In the genomic region with DNA sequence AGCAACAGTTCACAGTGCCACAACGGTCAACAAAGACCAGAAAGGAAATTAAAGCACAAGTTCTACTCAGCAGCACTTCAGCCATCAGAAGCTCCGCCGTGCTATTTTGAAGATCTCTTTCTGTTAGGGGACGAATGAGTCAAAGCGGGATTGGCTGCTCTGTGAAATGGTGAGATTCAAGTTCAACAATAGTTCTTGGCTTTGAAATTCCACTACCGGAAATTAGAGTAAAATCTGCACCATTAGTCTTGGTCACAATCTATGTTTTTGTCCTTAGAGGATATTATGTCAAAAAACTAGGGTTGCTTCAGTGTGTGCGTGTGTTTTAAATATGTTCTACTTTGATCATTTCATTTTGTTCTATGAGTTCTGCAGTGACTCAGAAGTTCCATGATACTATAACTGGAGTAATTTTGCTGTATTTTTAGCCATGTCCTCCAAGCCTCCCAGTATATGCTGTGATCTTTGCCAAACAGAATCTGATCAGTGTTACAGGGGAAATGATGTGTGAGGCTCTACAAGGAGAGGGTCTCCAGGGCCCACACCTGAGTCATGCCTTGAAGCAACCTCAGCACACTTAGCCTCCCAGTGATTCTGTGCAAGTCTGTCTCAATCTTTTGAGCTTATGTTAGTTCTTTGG, we compare ENCODE assay signal across 1 cellular context.
TF ChIP-seq lines count a peak whose summit lies in the region.

No MANE protein-coding gene starts in this region.

TF ChIP-seq in IMR-90, 13 proteins besides CTCF, POLR2A, EP300 and RAD21:
- TF ChIP-seq SMC3 (IDR thresholded peaks at IDR 0.05; ENCODE audit: low read depth, low read length) (no peak), CHD1 (IDR thresholded peaks at IDR 0.05; ENCODE audit: low read depth, low read length) (no peak), MXI1 (IDR thresholded peaks at IDR 0.05; ENCODE audit: borderline replicate concordance, low read depth, low read length) (no peak), MAFK (IDR thresholded peaks at IDR 0.05; ENCODE audit: low read depth, low read length) (no peak), CEBPB (IDR thresholded peaks at IDR 0.05; ENCODE audit: low read depth, low read length) (no peak), BHLHE40 (IDR thresholded peaks at IDR 0.05; ENCODE audit: low read depth, low read length) (no peak), FOS (IDR thresholded peaks at IDR 0.05; ENCODE audit: low read depth, low read length) (no peak), RFX5 (IDR thresholded peaks at IDR 0.05; ENCODE audit: low read depth, low read length) (no peak), NFE2L2 (IDR thresholded peaks at IDR 0.05; ENCODE audit: low read depth, low read length) (no peak), MAZ (IDR thresholded peaks at IDR 0.05; ENCODE audit: borderline replicate concordance, low read depth, low read length) (no peak), RCOR1 (IDR thresholded peaks at IDR 0.05; ENCODE audit: insufficient replicate concordance, low read length) (no peak)
- TF ChIP-seq, protein P1, sequence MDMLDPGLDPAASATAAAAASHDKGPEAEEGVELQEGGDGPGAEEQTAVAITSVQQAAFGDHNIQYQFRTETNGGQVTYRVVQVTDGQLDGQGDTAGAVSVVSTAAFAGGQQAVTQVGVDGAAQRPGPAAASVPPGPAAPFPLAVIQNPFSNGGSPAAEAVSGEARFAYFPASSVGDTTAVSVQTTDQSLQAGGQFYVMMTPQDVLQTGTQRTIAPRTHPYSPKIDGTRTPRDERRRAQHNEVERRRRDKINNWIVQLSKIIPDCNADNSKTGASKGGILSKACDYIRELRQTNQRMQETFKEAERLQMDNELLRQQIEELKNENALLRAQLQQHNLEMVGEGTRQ (IDR thresholded peaks at IDR 0.05; ENCODE audit: low read depth, low read length): no peak
- TF ChIP-seq, protein P2, sequence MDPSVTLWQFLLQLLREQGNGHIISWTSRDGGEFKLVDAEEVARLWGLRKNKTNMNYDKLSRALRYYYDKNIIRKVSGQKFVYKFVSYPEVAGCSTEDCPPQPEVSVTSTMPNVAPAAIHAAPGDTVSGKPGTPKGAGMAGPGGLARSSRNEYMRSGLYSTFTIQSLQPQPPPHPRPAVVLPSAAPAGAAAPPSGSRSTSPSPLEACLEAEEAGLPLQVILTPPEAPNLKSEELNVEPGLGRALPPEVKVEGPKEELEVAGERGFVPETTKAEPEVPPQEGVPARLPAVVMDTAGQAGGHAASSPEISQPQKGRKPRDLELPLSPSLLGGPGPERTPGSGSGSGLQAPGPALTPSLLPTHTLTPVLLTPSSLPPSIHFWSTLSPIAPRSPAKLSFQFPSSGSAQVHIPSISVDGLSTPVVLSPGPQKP (IDR thresholded peaks at IDR 0.05; ENCODE audit: borderline replicate concordance, low read depth, low read length): no peak
